In the genomic region with DNA sequence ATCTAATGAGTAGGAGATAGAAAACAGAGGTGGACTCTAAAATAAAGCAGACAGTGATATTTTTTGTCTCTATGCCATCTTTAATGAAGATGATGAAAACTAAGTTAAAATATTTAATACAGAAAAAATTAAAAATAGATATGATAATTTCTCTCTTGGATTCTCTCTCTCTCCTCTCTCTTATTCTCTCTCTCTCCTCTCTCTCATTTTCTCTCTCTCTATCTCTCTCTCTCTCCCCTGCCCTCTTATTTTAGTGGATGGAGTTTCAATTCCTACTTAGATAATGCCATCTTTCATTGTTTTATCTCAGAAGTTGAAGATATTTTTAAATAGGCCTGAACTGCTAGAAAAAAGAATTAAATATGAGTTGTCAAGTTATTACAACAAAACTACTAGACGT, we compare ENCODE assay signal across 31 cellular contexts. TPM values are rescaled to one million over a fixed set of nuclear protein-coding genes. Genes with fewer than 3 reads are reported as not detected.
"Had no signal": no experiment of that assay in that cellular context is flagged by ENCODE, and none has a peak within 500 bp of the region (broad histone marks: within the 10 kb centered on the region; RNA-seq: fewer than 3 reads in every experiment).

No MANE protein-coding gene starts in this region.

- H3K4me1 Mint-ChIP-seq: nephron; stimulated activated effector memory CD8-positive, alpha-beta T cell treated with anti-CD3 and anti-CD28 coated beads, Interleukin-12 subunit alpha, Interleukin-12 subunit beta, amount 100 ng/mL, for 72 hours; stimulated activated naive B cell treated with anti-CD40 and anti-IgM and Interleukin-4, amounts not matched to agents 10 μg/mL and 1 μg/mL and 100 μg/mL, for 72 hours had no signal

- H3K9me3 ChIP-seq: ovary, psoas muscle, right lobe of liver, sigmoid colon, stomach, thoracic aorta, thyroid gland, tibial nerve, upper lobe of left lung, vagina had no signal

- H2AFZ ChIP-seq: neural progenitor cell, parathyroid adenoma had no signal

- ATAC-seq: natural killer cell; psoas muscle; right cardiac atrium; right lobe of liver; stimulated activated effector memory CD8-positive, alpha-beta T cell treated with anti-CD3 and anti-CD28 coated beads, Interleukin-12 subunit alpha, Interleukin-12 subunit beta, amount 100 ng/mL, for 72 hours; stimulated activated naive B cell treated with anti-CD40 and anti-IgM and Interleukin-4, amounts not matched to agents 10 μg/mL and 1 μg/mL and 100 μg/mL, for 72 hours had no signal

- H3K27ac Mint-ChIP-seq: natural killer cell; nephron; neural progenitor cell; progenitor cell of endocrine pancreas; stimulated activated effector memory CD8-positive, alpha-beta T cell treated with anti-CD3 and anti-CD28 coated beads, Interleukin-12 subunit alpha, Interleukin-12 subunit beta, amount 100 ng/mL, for 72 hours; stimulated activated naive B cell treated with anti-CD40 and anti-IgM and Interleukin-4, amounts not matched to agents 10 μg/mL and 1 μg/mL and 100 μg/mL, for 72 hours; stimulated activated naive CD8-positive, alpha-beta T cell treated with anti-CD3 and anti-CD28 coated beads, Interleukin-15, Interleukin-2, amounts not matched to agents 100 ng/mL and 50 ng/mL, for 24 hours had no signal

- H3K4me3 ChIP-seq: neural progenitor cell, ovary, psoas muscle, right lobe of liver, sigmoid colon, stomach, thoracic aorta, thyroid gland, tibial nerve, upper lobe of left lung, vagina had no signal

- H3K27ac ChIP-seq: neural progenitor cell, ovary, parathyroid adenoma, psoas muscle, right lobe of liver, sigmoid colon, stomach, thoracic aorta, thyroid gland, tibial nerve, upper lobe of left lung, vagina had no signal

- H3K9ac ChIP-seq: neural progenitor cell, parathyroid adenoma had no signal

- H3K9me3 Mint-ChIP-seq: nephron; neural progenitor cell; stimulated activated effector memory CD8-positive, alpha-beta T cell treated with anti-CD3 and anti-CD28 coated beads, Interleukin-12 subunit alpha, Interleukin-12 subunit beta, amount 100 ng/mL, for 72 hours had no signal

- H3K27me3 Mint-ChIP-seq: progenitor cell of endocrine pancreas; stimulated activated naive B cell treated with anti-CD40 and anti-IgM and Interleukin-4, amounts not matched to agents 10 μg/mL and 1 μg/mL and 100 μg/mL, for 72 hours; stimulated activated naive CD8-positive, alpha-beta T cell treated with anti-CD3 and anti-CD28 coated beads, Interleukin-15, Interleukin-2, amounts not matched to agents 100 ng/mL and 50 ng/mL, for 24 hours had no signal

- H3K4me1 ChIP-seq: parathyroid adenoma, psoas muscle, right lobe of liver, sigmoid colon, thyroid gland, tibial nerve, upper lobe of left lung, vagina had no signal

- DNase-seq: natural killer cell; occipital lobe; ovary; posterior cingulate gyrus; psoas muscle; right cardiac atrium; right lobe of liver; sigmoid colon; small intestine; stimulated activated CD4-positive, alpha-beta T cell treated with anti-CD3 and anti-CD28 coated beads, Interleukin-15, amount 100 ng/mL, for 24 hours; stimulated activated CD4-positive, alpha-beta T cell treated with anti-CD3 and anti-CD28 coated beads, Interleukin-2, amount 100 ng/mL, for 24 hours; stimulated activated CD4-positive, alpha-beta T cell treated with anti-CD3 and anti-CD28 coated beads, Interleukin-2, amount 100 ng/mL, for 48 hours; stimulated activated CD4-positive, alpha-beta T cell treated with anti-CD3 and anti-CD28 coated beads, Interleukin-4, amount 100 ng/mL, for 24 hours; stimulated activated naive B cell treated with anti-CD40 and anti-IgM and Interleukin-4, amounts not matched to agents 10 μg/mL and 1 μg/mL and 100 μg/mL, for 72 hours; stimulated activated naive CD4-positive, alpha-beta T cell treated with Interleukin-2 at 50 U/mL for 16 hours; stomach; thyroid gland; trophoblast cell; upper lobe of left lung had no signal

- H3K27me3 ChIP-seq: neural progenitor cell, ovary, right lobe of liver, sigmoid colon, stomach, thyroid gland, tibial nerve, upper lobe of left lung, vagina had no signal

- H3K36me3 ChIP-seq: neural progenitor cell, ovary, right lobe of liver, sigmoid colon, stomach, thoracic aorta, thyroid gland, tibial nerve, upper lobe of left lung, vagina had no signal

- H3K36me3 Mint-ChIP-seq: natural killer cell; neural progenitor cell; stimulated activated effector memory CD8-positive, alpha-beta T cell treated with anti-CD3 and anti-CD28 coated beads, Interleukin-12 subunit alpha, Interleukin-12 subunit beta, amount 100 ng/mL, for 72 hours; stimulated activated naive B cell treated with anti-CD40 and anti-IgM and Interleukin-4, amounts not matched to agents 10 μg/mL and 1 μg/mL and 100 μg/mL, for 72 hours had no signal

- H3K4me3 Mint-ChIP-seq: natural killer cell; nephron; neural progenitor cell; stimulated activated effector memory CD8-positive, alpha-beta T cell treated with anti-CD3 and anti-CD28 coated beads, Interleukin-12 subunit alpha, Interleukin-12 subunit beta, amount 100 ng/mL, for 72 hours; stimulated activated naive B cell treated with anti-CD40 and anti-IgM and Interleukin-4, amounts not matched to agents 10 μg/mL and 1 μg/mL and 100 μg/mL, for 72 hours; stimulated activated naive CD8-positive, alpha-beta T cell treated with anti-CD3 and anti-CD28 coated beads, Interleukin-15, Interleukin-2, amounts not matched to agents 100 ng/mL and 50 ng/mL, for 24 hours had no signal

- H3K4me2 ChIP-seq: neural progenitor cell had no signal

RNA-seq across cellular contexts. Expression of gene ESM1, which starts 38.2 kb away (rescaled TPM):
- total RNA-seq: progenitor cell of endocrine pancreas, sigmoid colon, subcutaneous adipose tissue, ureter, vagina had no signal
- polyA plus RNA-seq: neural cell had no signal
